ENCODE assay signal across 1 cellular context in the genomic region with DNA sequence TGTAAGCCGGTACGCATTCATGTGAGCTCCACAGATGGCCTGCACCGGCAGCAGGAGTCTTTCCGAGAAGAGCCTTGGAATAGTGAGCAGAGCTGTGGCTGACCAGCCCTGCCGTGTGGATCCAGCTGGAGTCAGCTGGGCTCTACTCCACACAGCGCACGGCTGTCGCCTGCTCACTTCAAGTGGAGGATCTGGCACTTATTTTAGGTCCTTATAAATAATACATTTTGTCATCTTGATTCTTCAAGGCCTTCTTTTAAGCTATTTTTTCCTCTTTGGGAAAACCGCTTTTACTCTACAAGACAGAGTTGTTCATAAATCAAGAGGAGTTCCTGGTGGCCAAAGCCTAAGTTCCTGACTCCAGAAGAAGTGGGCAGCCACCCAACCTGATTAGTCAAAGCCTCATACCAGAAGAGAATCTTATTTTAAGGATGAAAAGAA.
TF ChIP-seq lines count a peak whose summit lies in the region.

No MANE protein-coding gene starts in this region.

TF ChIP-seq in SK-N-SH, 30 proteins besides CTCF, POLR2A, EP300 and RAD21:
- TF ChIP-seq FOXM1 (IDR thresholded peaks at IDR 0.05; ENCODE audit: low read depth) = no peak
- TF ChIP-seq, protein P1, sequence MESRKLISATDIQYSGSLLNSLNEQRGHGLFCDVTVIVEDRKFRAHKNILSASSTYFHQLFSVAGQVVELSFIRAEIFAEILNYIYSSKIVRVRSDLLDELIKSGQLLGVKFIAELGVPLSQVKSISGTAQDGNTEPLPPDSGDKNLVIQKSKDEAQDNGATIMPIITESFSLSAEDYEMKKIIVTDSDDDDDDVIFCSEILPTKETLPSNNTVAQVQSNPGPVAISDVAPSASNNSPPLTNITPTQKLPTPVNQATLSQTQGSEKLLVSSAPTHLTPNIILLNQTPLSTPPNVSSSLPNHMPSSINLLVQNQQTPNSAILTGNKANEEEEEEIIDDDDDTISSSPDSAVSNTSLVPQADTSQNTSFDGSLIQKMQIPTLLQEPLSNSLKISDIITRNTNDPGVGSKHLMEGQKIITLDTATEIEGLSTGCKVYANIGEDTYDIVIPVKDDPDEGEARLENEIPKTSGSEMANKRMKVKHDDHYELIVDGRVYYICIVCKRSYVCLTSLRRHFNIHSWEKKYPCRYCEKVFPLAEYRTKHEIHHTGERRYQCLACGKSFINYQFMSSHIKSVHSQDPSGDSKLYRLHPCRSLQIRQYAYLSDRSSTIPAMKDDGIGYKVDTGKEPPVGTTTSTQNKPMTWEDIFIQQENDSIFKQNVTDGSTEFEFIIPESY (IDR thresholded peaks at IDR 0.05; ENCODE audit: borderline replicate concordance, low read depth) = no peak
- peak; percentile 55; the same call in 1 of the 2 replicates for TF ChIP-seq TCF12 (IDR thresholded peaks at IDR 0.05)
- TF ChIP-seq GABPA (IDR thresholded peaks at IDR 0.05; ENCODE audit: low read depth) = no peak
- no peak for TF ChIP-seq JUND (IDR thresholded peaks at IDR 0.05)
- no peak for TF ChIP-seq MXI1 (IDR thresholded peaks at IDR 0.05; ENCODE audit: low read depth, low read length)
- TF ChIP-seq NFIC (IDR thresholded peaks at IDR 0.05; ENCODE audit: borderline replicate concordance) = no peak
- TF ChIP-seq, protein P2, sequence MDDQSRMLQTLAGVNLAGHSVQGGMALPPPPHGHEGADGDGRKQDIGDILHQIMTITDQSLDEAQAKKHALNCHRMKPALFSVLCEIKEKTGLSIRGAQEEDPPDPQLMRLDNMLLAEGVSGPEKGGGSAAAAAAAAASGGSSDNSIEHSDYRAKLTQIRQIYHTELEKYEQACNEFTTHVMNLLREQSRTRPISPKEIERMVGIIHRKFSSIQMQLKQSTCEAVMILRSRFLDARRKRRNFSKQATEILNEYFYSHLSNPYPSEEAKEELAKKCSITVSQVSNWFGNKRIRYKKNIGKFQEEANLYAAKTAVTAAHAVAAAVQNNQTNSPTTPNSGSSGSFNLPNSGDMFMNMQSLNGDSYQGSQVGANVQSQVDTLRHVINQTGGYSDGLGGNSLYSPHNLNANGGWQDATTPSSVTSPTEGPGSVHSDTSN (IDR thresholded peaks at IDR 0.05) = 0 out of 2 replicates have a peak, but pooled peaks have one; percentile 15
- no peak for TF ChIP-seq EZH2phosphoT487 (IDR thresholded peaks at IDR 0.05; ENCODE audit: borderline replicate concordance, low read depth)
- no peak for TF ChIP-seq SMC3 (IDR thresholded peaks at IDR 0.05; ENCODE audit: low read depth, low read length)
